Comparison of ENCODE assay signal across 9 cellular contexts in genomic region chr12:56256326-56256960, GRCh38. TPM values are rescaled to one million over a fixed set of nuclear protein-coding genes. Genes with fewer than 3 reads are reported as not detected.
DNase-seq lines count a peak whose midpoint lies in the region; ATAC-seq, FAIRE-seq and TF ChIP-seq lines count a peak whose summit lies in the region.
"Had no signal": no experiment of that assay in that cellular context is flagged by ENCODE, and none has a peak within 500 bp of the region (broad histone marks: within the 10 kb centered on the region; RNA-seq: fewer than 3 reads in every experiment).

No MANE protein-coding gene starts in this region.

- H3K27ac ChIP-seq in 22Rv1 (peak overlapping the region; percentile 81), adrenal gland (peak overlapping the region in 2 of 5 donors; percentile 24 to 91), keratinocyte (ENCODE audit: control insufficient read depth, insufficient read depth, low read length) (no peak overlapping the region)

- H3K27me3 ChIP-seq in HAP-1 (ENCODE audit: low read depth), result no peaks in the 10 kb centered on the region
- H3K27me3 ChIP-seq in adrenal gland, result no peaks in the 10 kb centered on the region
- no peaks in the 10 kb centered on the region for H3K27me3 ChIP-seq in keratinocyte (ENCODE audit: control insufficient read depth, extremely low read depth, insufficient read depth, low read length)

- dilution Hi-C loops in keratinocyte (cut with MboI; ENCODE audit: extremely low pct_ligation_motif_present, low sequenced_read_pairs), result no loop called here

- DNase-seq in HAP-1 (ENCODE audit: low spot score in 2 of 2), result no peak
- peak in 4 of 7 donors; percentile 46 to 74 (median 59) for DNase-seq in adrenal gland
- no peak for DNase-seq in keratinocyte (ENCODE audit: low read depth, low spot score)
- DNase-seq in NCI-H2081 (lab: John Stamatoyannopoulos, UW), result no peak
- no peak for DNase-seq in NCI-H187 treated with DMSO at 0.1 percent for 48 hours (lab: John Stamatoyannopoulos, UW)
- no peak for DNase-seq in mucosa of descending colon

- H3K4me2 ChIP-seq in keratinocyte (ENCODE audit: control insufficient read depth, extremely low read depth, insufficient read depth, low read depth, low read length), result peak overlapping the region; percentile 65

- H3K4me1 ChIP-seq in HAP-1 (peaks cover 13% of the 10 kb centered on the region), adrenal gland (replicated peaks in 1 of 2) (peaks cover 19 to 30% of the 10 kb centered on the region in 2 donors), keratinocyte (ENCODE audit: control insufficient read depth, extremely low read depth, insufficient read depth, low read length) (peaks cover 27% of the 10 kb centered on the region), mucosa of descending colon (ENCODE audit: low read depth) (peaks cover 19% of the 10 kb centered on the region)

- FAIRE-seq in keratinocyte (lab: Jason Lieb, UNC), result no peak

- H3K36me3 ChIP-seq in HAP-1 (replicated peaks), result peaks cover 54% of the 10 kb centered on the region
- H3K36me3 ChIP-seq in adrenal gland (replicated peaks in 1 of 2), result peaks cover 0 to 50% of the 10 kb centered on the region in 2 donors
- H3K36me3 ChIP-seq in keratinocyte (ENCODE audit: control insufficient read depth in 2 of 2, extremely low read depth in 1 of 2, insufficient read depth in 2 of 2, low read length in 2 of 2), result peaks cover 41 to 44% of the 10 kb centered on the region in 2 experiments
- peaks cover 15% of the 10 kb centered on the region for H3K36me3 ChIP-seq in mucosa of descending colon (ENCODE audit: low read depth)

- TF ChIP-seq CTCF in 22Rv1 (IDR thresholded peaks at IDR 0.05) (no peak), adrenal gland (IDR thresholded peaks at IDR 0.05) (no peak), keratinocyte (optimal IDR thresholded peaks at IDR 0.05 in 1 of 3, IDR thresholded peaks at IDR 0.05 in 1 of 3, conservative IDR thresholded peaks at IDR 0.05 in 1 of 3; ENCODE audit: extremely low read depth in 1 of 3, insufficient read depth in 2 of 3, low read length in 3 of 3) (peak in 1 of 3 experiments; percentile 2), mucosa of descending colon (IDR thresholded peaks at IDR 0.05) (no peak)

- intact Hi-C loops in adrenal gland (cut with DNase I) (loop anchor here in 1 of 2 donors (5.0 kb wide), 1 partner anchor 34 kb away; the partner anchor contains the start of genes NABP2 and RNF41), mucosa of descending colon (cut with DNase I, micrococcal nuclease) (no loop called here)

- H3K9ac ChIP-seq in keratinocyte (ENCODE audit: control insufficient read depth, extremely low read depth, insufficient read depth, low read length), result peak overlapping the region; percentile 77

- H3K4me3 ChIP-seq in HAP-1, result peak overlapping the region; percentile 75
- peak overlapping the region in 1 of 4 donors; percentile 89 for H3K4me3 ChIP-seq in adrenal gland
- H3K4me3 ChIP-seq in keratinocyte (ENCODE audit: control insufficient read depth in 2 of 3, extremely low read depth in 1 of 3, insufficient read depth in 2 of 3, low read depth in 1 of 3, low read length in 3 of 3), result peak overlapping the region in 1 of 3 experiments; percentile 90
- H3K4me3 ChIP-seq in mucosa of descending colon, result no peak overlapping the region

- H3K9me1 ChIP-seq in keratinocyte (ENCODE audit: control insufficient read depth, extremely low read depth, insufficient read depth, low read length), result peaks cover 3% of the 10 kb centered on the region

- H3K9me3 ChIP-seq in HAP-1 (no peaks in the 10 kb centered on the region), adrenal gland (replicated peaks in 1 of 3) (no peaks in the 10 kb centered on the region), keratinocyte (ENCODE audit: control insufficient read depth, low read depth, low read length) (no peaks in the 10 kb centered on the region), mucosa of descending colon (no peaks in the 10 kb centered on the region)

- in situ Hi-C loops in HAP-1 (cut with MboI; ENCODE audit: low sequenced_read_pairs), result no loop called here

- TF ChIP-seq POLR2A in adrenal gland (IDR thresholded peaks at IDR 0.05), result no peak

- no peaks in the 10 kb centered on the region for H4K20me1 ChIP-seq in keratinocyte (ENCODE audit: control insufficient read depth, extremely low read depth, insufficient read depth, low read length)

- ATAC-seq in HG02840 (IDR thresholded peaks at IDR 0.05; ENCODE audit: low FRiP score, unreplicated experiment) (no peak), mucosa of descending colon (no peak)

- H3K79me2 ChIP-seq in keratinocyte (ENCODE audit: control insufficient read depth, insufficient read depth, low read length), result peaks cover 55% of the 10 kb centered on the region

- WGBS in adrenal gland, 4 donors, result 13 to 30% (median 19%) methylated on average over 3 to 4 of the region's 4 CpGs

- no peak overlapping the region for H2AFZ ChIP-seq in keratinocyte (ENCODE audit: control insufficient read depth, low read length)

RNA-seq across cellular contexts. Expression of gene ANKRD52, which starts 1.7 kb away (rescaled TPM):
- total RNA-seq in adrenal gland (10 to 100 TPM; 21.3 to 86.8 (median 39.2) TPM), mucosa of descending colon (10 to 100 TPM; 35.6 to 53.8 (median 43.1) TPM)
- polyA plus RNA-seq in adrenal gland (10 to 100 TPM in 2 of 3 donors, 1 to 10 TPM in 1; 8.4 to 54.0 (median 28.8) TPM), keratinocyte (14.0 to 21.0 TPM (median 15.2 TPM) in 3 replicates)
- polyA plus RNA-seq in keratinocyte (2011; ENCODE audit: low read depth), result 4.0 TPM
- polyA plus RNA-seq in keratinocyte (2011; cell fraction: cytosol; rRNA removed), result 12.9 and 17.4 TPM in 2 replicates
- polyA plus RNA-seq in keratinocyte (2011; cell fraction: nucleus; rRNA removed), result 66.1 and 81.3 TPM in 2 replicates
- 11.1 and 32.5 TPM in 2 replicates for polyA plus RNA-seq in keratinocyte (2012; ENCODE audit: low replicate concordance)
- 29.8 to 157 TPM (median 37.3 TPM) in 3 replicates for polyA minus RNA-seq in keratinocyte
- 32.6 TPM for polyA minus RNA-seq in keratinocyte (2011; cell fraction: cytosol; rRNA and poly(A)+ RNA removed)
- 37.0 and 48.9 TPM in 2 replicates for polyA minus RNA-seq in keratinocyte (2011; cell fraction: nucleus; rRNA and poly(A)+ RNA removed)

RNA-seq across cellular contexts. Expression of gene COQ10A, which starts 10.3 kb away (rescaled TPM):
- 10 to 100 TPM; 24.2 to 65.1 (median 35.1) TPM for total RNA-seq in adrenal gland
- 10 to 100 TPM; 25.2 to 47.6 (median 36.7) TPM for polyA plus RNA-seq in adrenal gland
- polyA plus RNA-seq in keratinocyte, result 7.5 to 12.1 TPM (median 11.6 TPM) in 3 replicates
- polyA plus RNA-seq in keratinocyte (2011; ENCODE audit: low read depth), result 1.4 TPM
- 4.1 and 6.3 TPM in 2 replicates for polyA plus RNA-seq in keratinocyte (2011; cell fraction: cytosol; rRNA removed)
- polyA plus RNA-seq in keratinocyte (2011; cell fraction: nucleus; rRNA removed), result 24.8 and 25.0 TPM in 2 replicates
- 4.4 and 4.6 TPM in 2 replicates for polyA plus RNA-seq in keratinocyte (2012; ENCODE audit: low replicate concordance)
- polyA minus RNA-seq in keratinocyte, result 3.9 to 7.4 TPM (median 4.4 TPM) in 3 replicates
- 3.6 TPM for polyA minus RNA-seq in keratinocyte (2011; cell fraction: cytosol; rRNA and poly(A)+ RNA removed)
- 2.4 and 5.7 TPM in 2 replicates for polyA minus RNA-seq in keratinocyte (2011; cell fraction: nucleus; rRNA and poly(A)+ RNA removed)
- 10 to 100 TPM in 1 of 3 donors, 1 to 10 TPM in 2; 4.0 to 12.7 (median 5.3) TPM for total RNA-seq in mucosa of descending colon

RNA-seq across cellular contexts. Expression of gene SLC39A5, which starts 26.6 kb away (rescaled TPM):
- under 1 TPM in 2 of 8 donors, not detected in 6; 0.65 to 0.83 TPM for total RNA-seq in adrenal gland
- polyA plus RNA-seq in adrenal gland, result 1 to 10 TPM in 1 of 3 donors, under 1 TPM in 1, not detected in 1; 0.54 to 2.0 TPM
- polyA plus RNA-seq in keratinocyte, result 0.09 TPM in 1 of 3 replicates, not detected in the others
- polyA plus RNA-seq in keratinocyte (2011; ENCODE audit: low read depth), result not detected
- not detected in 2 replicates for polyA plus RNA-seq in keratinocyte (2011; cell fraction: cytosol; rRNA removed)
- 0.15 TPM in 1 of 2 replicates, not detected in the other for polyA plus RNA-seq in keratinocyte (2011; cell fraction: nucleus; rRNA removed)
- not detected in 2 replicates for polyA plus RNA-seq in keratinocyte (2012; ENCODE audit: low replicate concordance)
- polyA minus RNA-seq in keratinocyte, result 1.2 TPM in 1 of 3 replicates, not detected in the others
- not detected for polyA minus RNA-seq in keratinocyte (2011; cell fraction: cytosol; rRNA and poly(A)+ RNA removed)
- not detected in 2 replicates for polyA minus RNA-seq in keratinocyte (2011; cell fraction: nucleus; rRNA and poly(A)+ RNA removed)
- 100 to 1,000 TPM in 2 of 3 donors, 10 to 100 TPM in 1; 88.4 to 298 (median 129) TPM for total RNA-seq in mucosa of descending colon
- total RNA-seq: lung microvascular endothelial cell had no signal

RNA-seq across cellular contexts. Expression of gene NABP2, which starts 32.3 kb away (rescaled TPM):
- total RNA-seq in adrenal gland (10 to 100 TPM; 23.8 to 55.4 (median 48.9) TPM), mucosa of descending colon (10 to 100 TPM; 22.2 to 37.3 (median 30.2) TPM)
- polyA plus RNA-seq in adrenal gland (10 to 100 TPM; 24.6 to 48.3 (median 39.7) TPM), keratinocyte (45.6 to 53.5 TPM (median 53.0 TPM) in 3 replicates)
- 30.6 TPM for polyA plus RNA-seq in keratinocyte (2011; ENCODE audit: low read depth)
- polyA plus RNA-seq in keratinocyte (2011; cell fraction: cytosol; rRNA removed), result 39.4 and 44.0 TPM in 2 replicates
- 11.3 and 13.9 TPM in 2 replicates for polyA plus RNA-seq in keratinocyte (2011; cell fraction: nucleus; rRNA removed)
- 28.8 and 36.8 TPM in 2 replicates for polyA plus RNA-seq in keratinocyte (2012; ENCODE audit: low replicate concordance)
- 16.8 to 27.1 TPM (median 23.0 TPM) in 3 replicates for polyA minus RNA-seq in keratinocyte
- 20.3 TPM for polyA minus RNA-seq in keratinocyte (2011; cell fraction: cytosol; rRNA and poly(A)+ RNA removed)
- polyA minus RNA-seq in keratinocyte (2011; cell fraction: nucleus; rRNA and poly(A)+ RNA removed), result 2.8 and 3.8 TPM in 2 replicates

RNA-seq across cellular contexts. Expression of gene RNF41, which starts 34.7 kb away (rescaled TPM):
- total RNA-seq in adrenal gland (10 to 100 TPM; 42.6 to 90.6 (median 67.4) TPM), mucosa of descending colon (10 to 100 TPM; 30.4 to 51.5 (median 32.1) TPM)
- polyA plus RNA-seq in adrenal gland (10 to 100 TPM; 13.0 to 44.0 (median 13.5) TPM), keratinocyte (42.2 to 62.0 TPM (median 49.7 TPM) in 3 replicates)
- 22.0 TPM for polyA plus RNA-seq in keratinocyte (2011; ENCODE audit: low read depth)
- polyA plus RNA-seq in keratinocyte (2011; cell fraction: cytosol; rRNA removed), result 50.7 and 53.4 TPM in 2 replicates
- polyA plus RNA-seq in keratinocyte (2011; cell fraction: nucleus; rRNA removed), result 35.0 and 36.5 TPM in 2 replicates
- 25.0 and 27.8 TPM in 2 replicates for polyA plus RNA-seq in keratinocyte (2012; ENCODE audit: low replicate concordance)
- polyA minus RNA-seq in keratinocyte, result 139 to 212 TPM (median 144 TPM) in 3 replicates
- polyA minus RNA-seq in keratinocyte (2011; cell fraction: cytosol; rRNA and poly(A)+ RNA removed), result 62.9 TPM
- 35.7 and 43.4 TPM in 2 replicates for polyA minus RNA-seq in keratinocyte (2011; cell fraction: nucleus; rRNA and poly(A)+ RNA removed)

Comparison
In these comparisons a context has a peak if more than half of its experiments do, and no peak if none do; other contexts are left out.
1. DNase-seq: peak in adrenal gland (4 of 7); none in HAP-1 (0 of 2), keratinocyte (single experiment), NCI-H2081 (0 of 2), NCI-H187 treated with DMSO at 0.1 percent for 48 hours (single experiment) and mucosa of descending colon (0 of 3).
2. RNA of gene SLC39A5, which starts 26.6 kb away (total RNA-seq): 88.4 to 298 TPM in mucosa of descending colon; 0.65 to 0.83 TPM in adrenal gland; every median in the first group is over 10 times any median in the second.